7 cellular contexts compared by ENCODE assay signal in the genomic region with DNA sequence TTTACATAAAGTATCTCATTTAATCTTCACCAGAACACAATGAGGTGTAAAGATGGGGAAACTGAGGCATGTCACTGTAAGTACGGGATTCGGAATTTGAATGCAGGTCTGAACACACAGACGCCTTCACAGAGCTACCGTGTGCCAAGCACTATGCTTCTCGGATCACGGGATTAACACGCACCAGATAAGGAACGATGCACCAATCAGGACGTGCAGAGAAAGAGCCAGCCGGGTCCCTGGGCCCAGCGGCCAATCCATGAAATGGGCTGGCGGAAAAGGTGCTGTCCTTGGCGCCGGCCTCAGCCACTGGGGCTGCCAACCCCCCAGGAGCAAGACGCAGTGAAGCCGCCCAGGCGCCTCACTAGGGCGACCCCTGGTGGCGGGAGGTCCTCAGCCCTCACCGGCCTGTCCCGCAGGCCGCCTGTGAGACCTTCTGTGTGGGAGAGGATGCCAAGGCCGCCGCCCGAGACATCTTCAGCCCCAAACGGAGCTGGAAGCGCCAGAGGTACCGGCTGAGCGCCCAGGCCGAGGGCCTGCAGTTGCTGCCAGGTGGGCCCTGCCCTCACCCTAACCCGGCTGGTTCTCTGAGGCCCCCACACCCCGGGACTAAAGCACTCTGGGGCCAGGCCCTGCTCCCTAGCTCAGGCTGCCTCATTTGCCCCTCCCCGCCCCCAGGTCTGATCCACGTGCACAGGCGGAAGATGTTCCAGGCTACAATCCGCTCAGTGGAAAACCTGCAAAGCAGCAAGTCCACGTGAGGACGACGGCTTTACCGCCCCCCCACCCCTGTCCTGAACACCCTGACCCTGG. TPM values are rescaled to one million over a fixed set of nuclear protein-coding genes. Genes with fewer than 3 reads are reported as not detected.
DNase-seq lines count a peak whose midpoint lies in the region; ATAC-seq and TF ChIP-seq lines count a peak whose summit lies in the region.
"Had no signal": no experiment of that assay in that cellular context is flagged by ENCODE, and none has a peak within 500 bp of the region (broad histone marks: within the 10 kb centered on the region; RNA-seq: fewer than 3 reads in every experiment).

No MANE protein-coding gene starts in this region.

- H3K4me3 Mint-ChIP-seq in natural killer cell treated with Interleukin-12 subunit alpha and Interleukin-12 subunit beta and Interleukin-15 and Interleukin-18, amount 100 ng/mL, for 72 hours: peak overlapping the region; percentile 77

- H3K27me3 ChIP-seq in OCI-LY1 (ENCODE audit: insufficient read depth, low read length): peaks cover 4% of the 10 kb centered on the region; the same call in 1 of the 2 replicates
- H3K27me3 ChIP-seq in MG63: no peaks in the 10 kb centered on the region

- TF ChIP-seq CTCF in OCI-LY1 (IDR thresholded peaks at IDR 0.05; ENCODE audit: low read length): peak; percentile 96

- no peaks in the 10 kb centered on the region for H3K36me3 Mint-ChIP-seq in natural killer cell treated with Interleukin-12 subunit alpha and Interleukin-12 subunit beta and Interleukin-15 and Interleukin-18, amount 100 ng/mL, for 72 hours

- H3K4me2 ChIP-seq in OCI-LY1 (ENCODE audit: low read length): peak overlapping the region; percentile 18; the same call in 1 of the 2 replicates

- DNase-seq in astrocyte of the hippocampus (ENCODE audit: low read depth, low spot score): peak; percentile 39
- peak; percentile 91 for DNase-seq in natural killer cell treated with Interleukin-12 subunit alpha and Interleukin-12 subunit beta and Interleukin-15 and Interleukin-18, amount 100 ng/mL, for 72 hours (ENCODE audit: low spot score)
- DNase-seq in MG63: no peak

- in situ Hi-C loops in GM18951 (cut with MboI; ENCODE audit: low sequenced_read_pairs, unreplicated experiment): no loop called here

- no peak overlapping the region for H2AFZ ChIP-seq in OCI-LY1 (ENCODE audit: low read length)

- TF ChIP-seq POLR2A in GM18951 (IDR thresholded peaks at IDR 0.05; ENCODE audit: extremely low read depth, insufficient read depth, insufficient read length): peak; percentile 43

- H3K4me3 ChIP-seq in OCI-LY1 (ENCODE audit: low read depth, low read length, poor library complexity, severe bottlenecking) (no peak overlapping the region), MG63 (no peak overlapping the region)

- no peak overlapping the region for H3K9ac ChIP-seq in OCI-LY1 (ENCODE audit: low read length)

- H3K27ac ChIP-seq in OCI-LY1 (ENCODE audit: low read depth, low read length, poor library complexity, severe bottlenecking): no peak overlapping the region

- no peaks in the 10 kb centered on the region for H4K20me1 ChIP-seq in OCI-LY1 (ENCODE audit: insufficient read depth, low read length)

- H3K9me2 ChIP-seq in OCI-LY1 (ENCODE audit: low read depth, low read length): no peaks in the 10 kb centered on the region

- H3F3A ChIP-seq in OCI-LY1 (ENCODE audit: insufficient read depth, low read length): no peaks in the 10 kb centered on the region

- H3K36me3 ChIP-seq in OCI-LY1 (ENCODE audit: insufficient read depth, low read length): no peaks in the 10 kb centered on the region
- H3K36me3 ChIP-seq in MG63: no peaks in the 10 kb centered on the region

- H3K4me1 Mint-ChIP-seq in natural killer cell treated with Interleukin-12 subunit alpha and Interleukin-12 subunit beta and Interleukin-15 and Interleukin-18, amount 100 ng/mL, for 72 hours (ENCODE audit: low read depth in 2 of 2): peaks cover 28 to 38% of the 10 kb centered on the region in 2 donors

- H3K27me3 Mint-ChIP-seq in natural killer cell treated with Interleukin-12 subunit alpha and Interleukin-12 subunit beta and Interleukin-15 and Interleukin-18, amount 100 ng/mL, for 72 hours: no peaks in the 10 kb centered on the region

- ATAC-seq in natural killer cell treated with Interleukin-12 subunit alpha and Interleukin-12 subunit beta and Interleukin-15 and Interleukin-18, amount 100 ng/mL, for 72 hours: peak; percentile 81 to 86
- no peak for ATAC-seq in HG02610 (IDR thresholded peaks at IDR 0.05; ENCODE audit: unreplicated experiment)

- peaks cover 11% of the 10 kb centered on the region for H3K4me1 ChIP-seq in OCI-LY1 (ENCODE audit: insufficient read depth, low read length, severe bottlenecking)

- H3K79me2 ChIP-seq in OCI-LY1 (ENCODE audit: insufficient read depth, low read length): no peaks in the 10 kb centered on the region

- H3K27ac Mint-ChIP-seq in natural killer cell treated with Interleukin-12 subunit alpha and Interleukin-12 subunit beta and Interleukin-15 and Interleukin-18, amount 100 ng/mL, for 72 hours: peak overlapping the region; percentile 64 to 84

- no peaks in the 10 kb centered on the region for H3K9me3 Mint-ChIP-seq in natural killer cell treated with Interleukin-12 subunit alpha and Interleukin-12 subunit beta and Interleukin-15 and Interleukin-18, amount 100 ng/mL, for 72 hours

- no peaks in the 10 kb centered on the region for H3K9me3 ChIP-seq in OCI-LY1 (ENCODE audit: low read length)
- H3K9me3 ChIP-seq in MG63: no peaks in the 10 kb centered on the region

RNA-seq across cellular contexts. Expression of a gene that starts 15.6 kb away (rescaled TPM):
- 1 to 10 TPM; 2.5 to 2.7 TPM for total RNA-seq in natural killer cell treated with Interleukin-12 subunit alpha and Interleukin-12 subunit beta and Interleukin-15 and Interleukin-18, amount 100 ng/mL, for 72 hours
- total RNA-seq in MG63 (2014; rRNA removed; shearing (Covaris generic); ENCODE audit: low replicate concordance): not detected in 2 replicates
- total RNA-seq: skeletal muscle tissue had no signal

RNA-seq across cellular contexts. Expression of a gene that starts 17.9 kb away (rescaled TPM):
- total RNA-seq in natural killer cell treated with Interleukin-12 subunit alpha and Interleukin-12 subunit beta and Interleukin-15 and Interleukin-18, amount 100 ng/mL, for 72 hours: 1 to 10 TPM; 1.2 to 8.0 TPM
- 0.20 TPM in 1 of 2 replicates, not detected in the other for total RNA-seq in MG63 (2014; rRNA removed; shearing (Covaris generic); ENCODE audit: low replicate concordance)

RNA-seq across cellular contexts. Expression of a gene that starts 19.5 kb away (rescaled TPM):
- total RNA-seq in natural killer cell treated with Interleukin-12 subunit alpha and Interleukin-12 subunit beta and Interleukin-15 and Interleukin-18, amount 100 ng/mL, for 72 hours: 10 to 100 TPM; 43.1 to 82.8 TPM
- 14.4 and 22.4 TPM in 2 replicates for total RNA-seq in MG63 (2014; rRNA removed; shearing (Covaris generic); ENCODE audit: low replicate concordance)

RNA-seq across cellular contexts. Expression of a gene that starts 30.6 kb away (rescaled TPM):
- under 1 TPM in 1 of 2 donors, not detected in 1; 0.22 TPM for total RNA-seq in natural killer cell treated with Interleukin-12 subunit alpha and Interleukin-12 subunit beta and Interleukin-15 and Interleukin-18, amount 100 ng/mL, for 72 hours
- total RNA-seq in MG63 (2014; rRNA removed; shearing (Covaris generic); ENCODE audit: low replicate concordance): 0.33 TPM in 1 of 2 replicates, not detected in the other

RNA-seq across cellular contexts. Expression of a gene that starts 39.6 kb away (rescaled TPM):
- total RNA-seq in natural killer cell treated with Interleukin-12 subunit alpha and Interleukin-12 subunit beta and Interleukin-15 and Interleukin-18, amount 100 ng/mL, for 72 hours: 1 to 10 TPM; 2.8 to 4.7 TPM
- total RNA-seq in MG63 (2014; rRNA removed; shearing (Covaris generic); ENCODE audit: low replicate concordance): 0.76 TPM in 1 of 2 replicates, not detected in the other
- total RNA-seq: skeletal muscle tissue had no signal
